ENCODE assay signal across 8 cellular contexts in the genomic region with DNA sequence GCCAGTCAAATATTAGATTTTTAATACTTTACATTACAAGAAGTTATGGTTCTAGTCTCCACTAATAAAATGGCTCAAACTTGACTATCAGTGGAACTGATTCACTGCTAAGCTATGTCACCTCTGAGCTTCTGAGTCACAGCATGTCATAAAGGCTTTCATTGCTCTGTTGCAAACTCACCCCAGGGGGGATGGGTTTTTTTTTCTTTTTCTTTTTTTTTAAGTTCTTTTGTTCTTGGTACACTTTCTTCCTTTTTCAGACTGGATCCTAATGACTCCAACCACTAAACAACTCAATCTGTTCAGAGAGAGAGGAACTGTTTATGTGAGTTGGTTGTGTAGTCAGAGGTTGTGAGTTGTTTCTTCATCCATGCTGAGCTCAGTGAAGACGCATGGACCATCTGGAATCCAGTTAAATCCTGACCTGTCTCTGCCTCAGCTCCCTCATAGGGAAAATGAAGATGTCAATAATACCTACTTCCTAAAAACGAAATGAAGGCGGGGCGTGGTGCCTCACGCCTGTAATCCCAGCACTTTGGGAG. TPM values are rescaled to one million over a fixed set of nuclear protein-coding genes. Genes with fewer than 3 reads are reported as not detected.
A peak's percentile ranks its signal among the peaks of the same experiment; 100 is the strongest.
DNase-seq lines count a peak whose midpoint lies in the region; ATAC-seq and TF ChIP-seq lines count a peak whose summit lies in the region.

No MANE protein-coding gene starts in this region.

- peak overlapping the region; percentile 64 to 65 for H3K27ac ChIP-seq in thoracic aorta

- no peaks in the 10 kb centered on the region for H3K9me3 ChIP-seq in thoracic aorta

- no peak for TF ChIP-seq CTCF in thoracic aorta (IDR thresholded peaks at IDR 0.05)

- peak; percentile 64 for DNase-seq in SIG-M5 treated with dmso at 0.1 percent for 504 hours (lab: John Stamatoyannopoulos, UW; ENCODE audit: unreplicated experiment)
- DNase-seq in SIG-M5 (lab: John Stamatoyannopoulos, UW) = no peak
- DNase-seq in amniotic stem cell (lab: John Stamatoyannopoulos, UW) = peak; percentile 57
- DNase-seq in islet precursor cell = peak; percentile 79
- no peak for DNase-seq in thoracic aorta (ENCODE audit: low spot score)
- no peak for DNase-seq in ureter (ENCODE audit: low spot score)
- no peak for DNase-seq in Ammon's horn (ENCODE audit: low spot score)
- DNase-seq in T-helper 2 cell = no peak

- no peaks in the 10 kb centered on the region for H3K36me3 ChIP-seq in thoracic aorta

- peaks cover 46 to 90% of the 10 kb centered on the region in 2 donors for H3K4me1 ChIP-seq in thoracic aorta (ENCODE audit: control insufficient read depth in 1 of 2, low read depth in 2 of 2)

- no peak overlapping the region for H3K4me3 ChIP-seq in thoracic aorta

- peak; percentile 68 for ATAC-seq in thoracic aorta (ENCODE audit: insufficient number of reproducible peaks, low FRiP score, low read depth)

- no peaks in the 10 kb centered on the region for H3K27me3 ChIP-seq in thoracic aorta (replicated peaks; ENCODE audit: insufficient read depth)

RNA-seq across cellular contexts. Expression of a gene that starts 11.0 kb away (rescaled TPM):
- total RNA-seq in thoracic aorta (100 to 1,000 TPM; 132 to 138 TPM), ureter (339 TPM)

RNA-seq across cellular contexts. Expression of a gene that starts 25.2 kb away (rescaled TPM):
- total RNA-seq in thoracic aorta (1 to 10 TPM in 1 of 2 donors, not detected in 1; 5.1 TPM), ureter (0.89 TPM)

Comparison
In these comparisons a context has a peak if more than half of its experiments do, and no peak if none do; other contexts are left out.
1. DNase-seq: peak in SIG-M5 treated with dmso at 0.1 percent for 504 hours (single experiment), amniotic stem cell (single experiment) and islet precursor cell (single experiment); none in SIG-M5 (single experiment), thoracic aorta (single experiment), ureter (single experiment), Ammon's horn (single experiment) and T-helper 2 cell (0 of 5).